Comparison of ENCODE assay signal across 18 cellular contexts in the genomic region with DNA sequence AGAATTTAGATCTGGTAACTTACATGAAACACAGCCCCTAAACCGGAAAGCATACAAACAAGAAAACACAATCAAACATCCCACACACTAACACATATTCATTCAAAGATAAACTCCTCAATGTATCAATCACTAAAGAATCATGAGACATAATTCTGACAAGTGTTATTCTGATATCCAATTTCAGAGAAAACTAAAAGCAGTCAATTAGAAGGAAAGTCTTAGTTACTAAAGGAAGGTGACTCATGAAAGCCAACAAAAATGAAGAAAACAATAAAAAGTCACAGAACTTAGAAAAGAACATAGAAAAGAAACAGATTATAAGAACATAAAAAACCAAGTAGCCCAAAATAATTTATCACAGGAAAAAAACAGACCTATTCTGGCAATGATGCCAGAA.
"Had no signal": no experiment of that assay in that cellular context is flagged by ENCODE, and none has a peak within 500 bp of the region (broad histone marks: within the 10 kb centered on the region; RNA-seq: fewer than 3 reads in every experiment).

No MANE protein-coding gene starts in this region.

- H3K4me3 Mint-ChIP-seq: naive B cell; neural progenitor cell; T-helper 2 cell treated with Interferon-gamma antibody and Interleukin-4, amounts not matched to agents 5 μg/mL and 100 μg/mL, for 36 hours; WTC11 had no signal

- H3K4me1 Mint-ChIP-seq: neural progenitor cell, WTC11 had no signal

- DNase-seq: activated CD4-positive, alpha-beta T cell treated with anti-CD3 and anti-CD28 coated beads for 4 hours; activated CD8-positive, alpha-beta memory T cell treated with anti-CD3 and anti-CD28 coated beads for 24 hours; activated effector memory CD4-positive, alpha-beta T cell treated with Interleukin-2 at 50 U/mL for 16 hours; aorta; cortex of kidney; effector CD4-positive, alpha-beta T cell; mesenchymal stem cell; mucosa of descending colon; naive B cell; stimulated activated CD4-positive, alpha-beta T cell treated with anti-CD3 and anti-CD28 coated beads, Interleukin-12 subunit alpha, Interleukin-12 subunit beta, amount 100 ng/mL, for 4 hours; stimulated activated CD4-positive, alpha-beta T cell treated with anti-CD3 and anti-CD28 coated beads, Interleukin-1b, Interleukin-23, amount 100 ng/mL, for 48 hours; stimulated activated CD8-positive, alpha-beta memory T cell treated with anti-CD3 and anti-CD28 coated beads, Interleukin-4, amount 100 ng/mL, for 48 hours; stimulated activated naive CD4-positive, alpha-beta T cell treated with Interleukin-2 at 50 U/mL for 16 hours; transverse colon; uterus had no signal

- H3K27ac Mint-ChIP-seq: neural progenitor cell; T-helper 2 cell treated with Interferon-gamma antibody and Interleukin-4, amounts not matched to agents 5 μg/mL and 100 μg/mL, for 36 hours had no signal

- H3K9me3 Mint-ChIP-seq: naive B cell; T-helper 2 cell treated with Interferon-gamma antibody and Interleukin-4, amounts not matched to agents 5 μg/mL and 100 μg/mL, for 36 hours had no signal

- ATAC-seq: mucosa of descending colon, WTC11 had no signal

- H3K27me3 Mint-ChIP-seq: naive B cell had no signal
